ENCODE assay signal across 8 cellular contexts in the genomic region with DNA sequence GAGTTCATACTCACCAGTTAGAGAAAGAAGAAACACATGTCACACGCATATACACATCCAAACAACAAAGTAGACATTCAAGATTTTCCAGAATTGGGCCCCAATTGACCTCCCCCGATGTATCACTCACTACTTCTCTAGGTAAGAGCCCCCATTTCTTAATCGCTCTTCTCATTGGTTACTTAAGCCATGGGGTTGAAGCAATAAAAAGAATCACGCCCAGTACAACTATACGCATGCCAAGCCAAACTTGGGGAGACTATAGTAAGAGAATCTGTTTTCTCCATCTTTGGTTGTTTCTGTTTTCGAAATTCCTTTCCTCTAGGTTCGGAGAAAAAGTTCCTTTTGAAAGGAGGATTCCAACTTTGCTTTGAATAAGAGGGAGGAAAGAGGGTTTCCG. TPM values are rescaled to one million over a fixed set of nuclear protein-coding genes. Genes with fewer than 3 reads are reported as not detected.
DNase-seq lines count a peak whose midpoint lies in the region; ATAC-seq and TF ChIP-seq lines count a peak whose summit lies in the region.

No MANE protein-coding gene starts in this region.

- peaks cover 0 to 2% (median 0%) of the 10 kb centered on the region in 7 donors for H3K9me3 Mint-ChIP-seq in CD14-positive monocyte
- no peaks in the 10 kb centered on the region for H3K9me3 Mint-ChIP-seq in activated naive CD8-positive, alpha-beta T cell (ENCODE audit: low read depth)

- peaks cover 26 to 35% (median 30%) of the 10 kb centered on the region in 3 donors for H3K27me3 Mint-ChIP-seq in CD14-positive monocyte (ENCODE audit: low read depth in 3 of 3)
- peaks cover 18% of the 10 kb centered on the region for H3K27me3 Mint-ChIP-seq in activated naive CD8-positive, alpha-beta T cell

- H3K36me3 Mint-ChIP-seq in CD14-positive monocyte = peaks cover 21 to 33% of the 10 kb centered on the region in 2 donors
- peaks cover 13% of the 10 kb centered on the region for H3K36me3 Mint-ChIP-seq in activated naive CD8-positive, alpha-beta T cell

- intact Hi-C loops in CD14-positive monocyte (cut with micrococcal nuclease) (no loop called here), sigmoid colon (cut with DNase I) (loop anchor here (10.0 kb wide), 1 partner anchor 782 kb away; the partner anchor contains the start of gene ARHGAP23)

- 0 to 1% methylated on average over 8 of the region's 8 CpGs for WGBS in sigmoid colon, 2 donors

- peaks cover 0 to 4% (median 0%) of the 10 kb centered on the region in 3 donors for H3K27me3 ChIP-seq in sigmoid colon

- no peak for TF ChIP-seq EP300 in sigmoid colon (IDR thresholded peaks at IDR 0.05)

- peak overlapping the region; percentile 92 to 96 for H3K4me3 Mint-ChIP-seq in CD14-positive monocyte
- H3K4me3 Mint-ChIP-seq in activated naive CD8-positive, alpha-beta T cell = peak overlapping the region; percentile 97

- TF ChIP-seq CTCF in CD14-positive monocyte (IDR thresholded peaks at IDR 0.05) (no peak), sigmoid colon (IDR thresholded peaks at IDR 0.05) (no peak), GM10248 (IDR thresholded peaks at IDR 0.05; ENCODE audit: control extremely low read depth, extremely low read depth, low read depth, missing control alignments) (no peak)

- H3K36me3 ChIP-seq in sigmoid colon = peaks cover 0 to 36% (median 4%) of the 10 kb centered on the region in 4 donors

- CTCF ChIA-PET in GM10248 (lab: Yijun Ruan, JAX) = interaction anchor here (1.2 kb wide), 1 partner anchor 34 kb away, joined by 3 read pairs; the partner anchor contains the start of gene SYNRG

- peaks cover 27% of the 10 kb centered on the region for H3K4me1 Mint-ChIP-seq in CD14-positive monocyte
- H3K4me1 Mint-ChIP-seq in activated naive CD8-positive, alpha-beta T cell (ENCODE audit: low read depth) = peaks cover 41% of the 10 kb centered on the region

- TF ChIP-seq POLR2A in sigmoid colon (IDR thresholded peaks at IDR 0.05) = no peak

- peak overlapping the region; percentile 82 to 97 (median 92) for H3K27ac Mint-ChIP-seq in CD14-positive monocyte
- peak overlapping the region; percentile 94 for H3K27ac Mint-ChIP-seq in activated naive CD8-positive, alpha-beta T cell

- peak overlapping the region; percentile 86 to 92 (median 90) for H3K27ac ChIP-seq in sigmoid colon

- peaks cover 0 to 43% (median 38%) of the 10 kb centered on the region in 4 donors for H3K4me1 ChIP-seq in sigmoid colon

- POLR2A ChIA-PET in GM10248 (lab: Yijun Ruan, JAX) = no interaction called here

- DNase-seq in CD14-positive monocyte (ENCODE audit: low spot score) (no peak), HT1080 (ENCODE audit: low read depth) (peak; percentile 2), hepatic stellate cell (ENCODE audit: low spot score) (peak; percentile 19), sigmoid colon (no peak), GM10248 (ENCODE audit: extremely low spot score) (no peak), NCI-H1092 treated with DMSO at 0.1 percent for 48 hours (lab: John Stamatoyannopoulos, UW) (no peak)

- no peak for ATAC-seq in HG02938 (IDR thresholded peaks at IDR 0.05; ENCODE audit: unreplicated experiment)

- H3K9me3 ChIP-seq in sigmoid colon = no peaks in the 10 kb centered on the region

- peak overlapping the region; percentile 60 to 81 (median 78) for H3K4me3 ChIP-seq in sigmoid colon

RNA-seq across cellular contexts. Expression of gene DDX52, which starts 0.5 kb away (rescaled TPM):
- polyA plus RNA-seq in CD14-positive monocyte (10 to 100 TPM in 1 of 2 donors, 1 to 10 TPM in 1; 8.8 to 11.3 TPM), sigmoid colon (10 to 100 TPM in 1 of 3 donors, 1 to 10 TPM in 2; 7.6 to 15.2 (median 7.8) TPM)
- 24.6 and 29.9 TPM in 2 replicates for total RNA-seq in HT1080 (2014; rRNA removed; shearing (Covaris generic))
- polyA plus RNA-seq in HT1080 (2015; cell fraction: cytosol; rRNA removed) = 21.9 and 24.3 TPM in 2 replicates
- 54.2 and 55.5 TPM in 2 replicates for polyA plus RNA-seq in HT1080 (2015; cell fraction: nucleus; rRNA removed)
- 10 to 100 TPM; 16.5 to 21.2 (median 19.2) TPM for total RNA-seq in sigmoid colon

RNA-seq across cellular contexts. Expression of gene SYNRG, which starts 33.5 kb away (rescaled TPM):
- polyA plus RNA-seq in CD14-positive monocyte = 10 to 100 TPM; 13.1 to 17.5 TPM
- 6.0 and 7.4 TPM in 2 replicates for total RNA-seq in HT1080 (2014; rRNA removed; shearing (Covaris generic))
- polyA plus RNA-seq in HT1080 (2015; cell fraction: cytosol; rRNA removed) = 11.4 and 12.9 TPM in 2 replicates
- 41.6 and 42.3 TPM in 2 replicates for polyA plus RNA-seq in HT1080 (2015; cell fraction: nucleus; rRNA removed)
- 10 to 100 TPM; 16.8 to 26.0 (median 20.1) TPM for total RNA-seq in sigmoid colon
- 10 to 100 TPM in 1 of 3 donors, 1 to 10 TPM in 2; 7.4 to 20.5 (median 8.4) TPM for polyA plus RNA-seq in sigmoid colon

Comparison
In these comparisons a context has a peak if more than half of its experiments do, and no peak if none do; other contexts are left out.
1. DNase-seq: peak in HT1080 (single experiment) and hepatic stellate cell (single experiment); none in CD14-positive monocyte (single experiment), sigmoid colon (single experiment), GM10248 (single experiment) and NCI-H1092 treated with DMSO at 0.1 percent for 48 hours (single experiment).